In the genomic region with DNA sequence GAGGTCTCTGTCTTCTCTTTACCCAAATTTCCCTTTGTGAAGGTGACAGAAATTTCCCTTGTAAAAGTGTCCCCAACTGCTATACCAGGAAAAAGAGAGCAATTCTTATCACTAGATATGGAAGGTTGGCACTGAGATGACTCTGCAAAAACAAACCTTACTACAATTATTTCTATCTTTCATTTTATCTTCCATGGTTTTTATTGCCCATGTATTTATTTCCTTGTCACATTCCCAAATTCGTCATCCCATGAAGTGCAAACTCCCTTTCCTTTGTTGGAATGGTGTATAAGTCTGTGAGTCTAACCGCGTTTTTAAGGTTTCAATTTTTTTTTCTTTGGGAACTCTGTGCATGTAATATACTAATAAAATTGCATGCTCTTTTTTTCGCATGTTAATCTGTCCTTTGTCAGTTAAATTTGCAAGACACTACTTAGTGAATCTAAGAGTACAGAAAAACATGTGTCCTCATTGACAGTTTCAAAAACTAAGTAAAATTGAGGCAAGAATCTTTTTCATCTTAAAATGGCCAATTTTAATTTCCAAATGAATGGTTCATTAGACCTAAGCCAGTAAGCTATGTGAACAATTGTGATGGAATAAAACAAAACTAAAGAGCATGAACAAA, we compare ENCODE assay signal across 1 cellular context.
TF ChIP-seq lines count a peak whose summit lies in the region.

No MANE protein-coding gene starts in this region.

TF ChIP-seq in K562, 482 proteins besides CTCF, POLR2A, EP300 and RAD21 (continued from another document):
- TF ChIP-seq, protein P1, sequence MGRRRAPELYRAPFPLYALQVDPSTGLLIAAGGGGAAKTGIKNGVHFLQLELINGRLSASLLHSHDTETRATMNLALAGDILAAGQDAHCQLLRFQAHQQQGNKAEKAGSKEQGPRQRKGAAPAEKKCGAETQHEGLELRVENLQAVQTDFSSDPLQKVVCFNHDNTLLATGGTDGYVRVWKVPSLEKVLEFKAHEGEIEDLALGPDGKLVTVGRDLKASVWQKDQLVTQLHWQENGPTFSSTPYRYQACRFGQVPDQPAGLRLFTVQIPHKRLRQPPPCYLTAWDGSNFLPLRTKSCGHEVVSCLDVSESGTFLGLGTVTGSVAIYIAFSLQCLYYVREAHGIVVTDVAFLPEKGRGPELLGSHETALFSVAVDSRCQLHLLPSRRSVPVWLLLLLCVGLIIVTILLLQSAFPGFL (CRISPR knock-in tag; IDR thresholded peaks at IDR 0.05) = no peak
- TF ChIP-seq TEAD4 (IDR thresholded peaks at IDR 0.05; ENCODE audit: low read length) (peak; percentile 22; the same call in 1 of the 2 replicates), TEAD4 (CRISPR knock-in tag; IDR thresholded peaks at IDR 0.05; ENCODE audit: borderline replicate concordance) (no peak), ZNF316 (IDR thresholded peaks at IDR 0.05) (peak; percentile 82), NFIX (CRISPR knock-in tag; IDR thresholded peaks at IDR 0.05; ENCODE audit: low read depth) (0 out of 2 replicates have a peak, but pooled peaks have one; percentile 4), NFE2L1 (tag; IDR thresholded peaks at IDR 0.05; ENCODE audit: borderline replicate concordance, low read depth) (peak; percentile 37; the same call in 1 of the 2 replicates), POLR2G (IDR thresholded peaks at IDR 0.05; ENCODE audit: low read depth, low read length) (peak; percentile 7; the same call in 1 of the 2 replicates), MEIS2 (IDR thresholded peaks at IDR 0.05; ENCODE audit: partially characterized antibody) (no peak), SMAD1 (IDR thresholded peaks at IDR 0.05; ENCODE audit: low read depth, low read length, partially characterized antibody) (no peak), RBM15 (IDR thresholded peaks at IDR 0.05; ENCODE audit: insufficient read depth, low read length) (no peak), CHD4 (IDR thresholded peaks at IDR 0.05; ENCODE audit: insufficient read depth, insufficient replicate concordance, low read depth, low read length, poor library complexity, severe bottlenecking) (no peak), ZNF766 (CRISPR knock-in tag; conservative IDR thresholded peaks at IDR 0.05) (0 out of 2 replicates have a peak, but pooled peaks have one; percentile 11), ARID1B (IDR thresholded peaks at IDR 0.05) (peak; percentile 44), POLR2H (tag; IDR thresholded peaks at IDR 0.05; ENCODE audit: low read depth) (0 out of 2 replicates have a peak, but pooled peaks have one; percentile 29)
- TF ChIP-seq, protein P2, sequence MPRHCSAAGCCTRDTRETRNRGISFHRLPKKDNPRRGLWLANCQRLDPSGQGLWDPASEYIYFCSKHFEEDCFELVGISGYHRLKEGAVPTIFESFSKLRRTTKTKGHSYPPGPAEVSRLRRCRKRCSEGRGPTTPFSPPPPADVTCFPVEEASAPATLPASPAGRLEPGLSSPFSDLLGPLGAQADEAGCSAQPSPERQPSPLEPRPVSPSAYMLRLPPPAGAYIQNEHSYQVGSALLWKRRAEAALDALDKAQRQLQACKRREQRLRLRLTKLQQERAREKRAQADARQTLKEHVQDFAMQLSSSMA (CRISPR knock-in tag; IDR thresholded peaks at IDR 0.05) = 0 out of 2 replicates have a peak, but pooled peaks have one; percentile 44
- TF ChIP-seq, protein P3, sequence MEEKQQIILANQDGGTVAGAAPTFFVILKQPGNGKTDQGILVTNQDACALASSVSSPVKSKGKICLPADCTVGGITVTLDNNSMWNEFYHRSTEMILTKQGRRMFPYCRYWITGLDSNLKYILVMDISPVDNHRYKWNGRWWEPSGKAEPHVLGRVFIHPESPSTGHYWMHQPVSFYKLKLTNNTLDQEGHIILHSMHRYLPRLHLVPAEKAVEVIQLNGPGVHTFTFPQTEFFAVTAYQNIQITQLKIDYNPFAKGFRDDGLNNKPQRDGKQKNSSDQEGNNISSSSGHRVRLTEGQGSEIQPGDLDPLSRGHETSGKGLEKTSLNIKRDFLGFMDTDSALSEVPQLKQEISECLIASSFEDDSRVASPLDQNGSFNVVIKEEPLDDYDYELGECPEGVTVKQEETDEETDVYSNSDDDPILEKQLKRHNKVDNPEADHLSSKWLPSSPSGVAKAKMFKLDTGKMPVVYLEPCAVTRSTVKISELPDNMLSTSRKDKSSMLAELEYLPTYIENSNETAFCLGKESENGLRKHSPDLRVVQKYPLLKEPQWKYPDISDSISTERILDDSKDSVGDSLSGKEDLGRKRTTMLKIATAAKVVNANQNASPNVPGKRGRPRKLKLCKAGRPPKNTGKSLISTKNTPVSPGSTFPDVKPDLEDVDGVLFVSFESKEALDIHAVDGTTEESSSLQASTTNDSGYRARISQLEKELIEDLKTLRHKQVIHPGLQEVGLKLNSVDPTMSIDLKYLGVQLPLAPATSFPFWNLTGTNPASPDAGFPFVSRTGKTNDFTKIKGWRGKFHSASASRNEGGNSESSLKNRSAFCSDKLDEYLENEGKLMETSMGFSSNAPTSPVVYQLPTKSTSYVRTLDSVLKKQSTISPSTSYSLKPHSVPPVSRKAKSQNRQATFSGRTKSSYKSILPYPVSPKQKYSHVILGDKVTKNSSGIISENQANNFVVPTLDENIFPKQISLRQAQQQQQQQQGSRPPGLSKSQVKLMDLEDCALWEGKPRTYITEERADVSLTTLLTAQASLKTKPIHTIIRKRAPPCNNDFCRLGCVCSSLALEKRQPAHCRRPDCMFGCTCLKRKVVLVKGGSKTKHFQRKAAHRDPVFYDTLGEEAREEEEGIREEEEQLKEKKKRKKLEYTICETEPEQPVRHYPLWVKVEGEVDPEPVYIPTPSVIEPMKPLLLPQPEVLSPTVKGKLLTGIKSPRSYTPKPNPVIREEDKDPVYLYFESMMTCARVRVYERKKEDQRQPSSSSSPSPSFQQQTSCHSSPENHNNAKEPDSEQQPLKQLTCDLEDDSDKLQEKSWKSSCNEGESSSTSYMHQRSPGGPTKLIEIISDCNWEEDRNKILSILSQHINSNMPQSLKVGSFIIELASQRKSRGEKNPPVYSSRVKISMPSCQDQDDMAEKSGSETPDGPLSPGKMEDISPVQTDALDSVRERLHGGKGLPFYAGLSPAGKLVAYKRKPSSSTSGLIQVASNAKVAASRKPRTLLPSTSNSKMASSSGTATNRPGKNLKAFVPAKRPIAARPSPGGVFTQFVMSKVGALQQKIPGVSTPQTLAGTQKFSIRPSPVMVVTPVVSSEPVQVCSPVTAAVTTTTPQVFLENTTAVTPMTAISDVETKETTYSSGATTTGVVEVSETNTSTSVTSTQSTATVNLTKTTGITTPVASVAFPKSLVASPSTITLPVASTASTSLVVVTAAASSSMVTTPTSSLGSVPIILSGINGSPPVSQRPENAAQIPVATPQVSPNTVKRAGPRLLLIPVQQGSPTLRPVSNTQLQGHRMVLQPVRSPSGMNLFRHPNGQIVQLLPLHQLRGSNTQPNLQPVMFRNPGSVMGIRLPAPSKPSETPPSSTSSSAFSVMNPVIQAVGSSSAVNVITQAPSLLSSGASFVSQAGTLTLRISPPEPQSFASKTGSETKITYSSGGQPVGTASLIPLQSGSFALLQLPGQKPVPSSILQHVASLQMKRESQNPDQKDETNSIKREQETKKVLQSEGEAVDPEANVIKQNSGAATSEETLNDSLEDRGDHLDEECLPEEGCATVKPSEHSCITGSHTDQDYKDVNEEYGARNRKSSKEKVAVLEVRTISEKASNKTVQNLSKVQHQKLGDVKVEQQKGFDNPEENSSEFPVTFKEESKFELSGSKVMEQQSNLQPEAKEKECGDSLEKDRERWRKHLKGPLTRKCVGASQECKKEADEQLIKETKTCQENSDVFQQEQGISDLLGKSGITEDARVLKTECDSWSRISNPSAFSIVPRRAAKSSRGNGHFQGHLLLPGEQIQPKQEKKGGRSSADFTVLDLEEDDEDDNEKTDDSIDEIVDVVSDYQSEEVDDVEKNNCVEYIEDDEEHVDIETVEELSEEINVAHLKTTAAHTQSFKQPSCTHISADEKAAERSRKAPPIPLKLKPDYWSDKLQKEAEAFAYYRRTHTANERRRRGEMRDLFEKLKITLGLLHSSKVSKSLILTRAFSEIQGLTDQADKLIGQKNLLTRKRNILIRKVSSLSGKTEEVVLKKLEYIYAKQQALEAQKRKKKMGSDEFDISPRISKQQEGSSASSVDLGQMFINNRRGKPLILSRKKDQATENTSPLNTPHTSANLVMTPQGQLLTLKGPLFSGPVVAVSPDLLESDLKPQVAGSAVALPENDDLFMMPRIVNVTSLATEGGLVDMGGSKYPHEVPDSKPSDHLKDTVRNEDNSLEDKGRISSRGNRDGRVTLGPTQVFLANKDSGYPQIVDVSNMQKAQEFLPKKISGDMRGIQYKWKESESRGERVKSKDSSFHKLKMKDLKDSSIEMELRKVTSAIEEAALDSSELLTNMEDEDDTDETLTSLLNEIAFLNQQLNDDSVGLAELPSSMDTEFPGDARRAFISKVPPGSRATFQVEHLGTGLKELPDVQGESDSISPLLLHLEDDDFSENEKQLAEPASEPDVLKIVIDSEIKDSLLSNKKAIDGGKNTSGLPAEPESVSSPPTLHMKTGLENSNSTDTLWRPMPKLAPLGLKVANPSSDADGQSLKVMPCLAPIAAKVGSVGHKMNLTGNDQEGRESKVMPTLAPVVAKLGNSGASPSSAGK (IDR thresholded peaks at IDR 0.05) = 0 out of 2 replicates have a peak, but pooled peaks have one; percentile 17
- TF ChIP-seq, protein P4, sequence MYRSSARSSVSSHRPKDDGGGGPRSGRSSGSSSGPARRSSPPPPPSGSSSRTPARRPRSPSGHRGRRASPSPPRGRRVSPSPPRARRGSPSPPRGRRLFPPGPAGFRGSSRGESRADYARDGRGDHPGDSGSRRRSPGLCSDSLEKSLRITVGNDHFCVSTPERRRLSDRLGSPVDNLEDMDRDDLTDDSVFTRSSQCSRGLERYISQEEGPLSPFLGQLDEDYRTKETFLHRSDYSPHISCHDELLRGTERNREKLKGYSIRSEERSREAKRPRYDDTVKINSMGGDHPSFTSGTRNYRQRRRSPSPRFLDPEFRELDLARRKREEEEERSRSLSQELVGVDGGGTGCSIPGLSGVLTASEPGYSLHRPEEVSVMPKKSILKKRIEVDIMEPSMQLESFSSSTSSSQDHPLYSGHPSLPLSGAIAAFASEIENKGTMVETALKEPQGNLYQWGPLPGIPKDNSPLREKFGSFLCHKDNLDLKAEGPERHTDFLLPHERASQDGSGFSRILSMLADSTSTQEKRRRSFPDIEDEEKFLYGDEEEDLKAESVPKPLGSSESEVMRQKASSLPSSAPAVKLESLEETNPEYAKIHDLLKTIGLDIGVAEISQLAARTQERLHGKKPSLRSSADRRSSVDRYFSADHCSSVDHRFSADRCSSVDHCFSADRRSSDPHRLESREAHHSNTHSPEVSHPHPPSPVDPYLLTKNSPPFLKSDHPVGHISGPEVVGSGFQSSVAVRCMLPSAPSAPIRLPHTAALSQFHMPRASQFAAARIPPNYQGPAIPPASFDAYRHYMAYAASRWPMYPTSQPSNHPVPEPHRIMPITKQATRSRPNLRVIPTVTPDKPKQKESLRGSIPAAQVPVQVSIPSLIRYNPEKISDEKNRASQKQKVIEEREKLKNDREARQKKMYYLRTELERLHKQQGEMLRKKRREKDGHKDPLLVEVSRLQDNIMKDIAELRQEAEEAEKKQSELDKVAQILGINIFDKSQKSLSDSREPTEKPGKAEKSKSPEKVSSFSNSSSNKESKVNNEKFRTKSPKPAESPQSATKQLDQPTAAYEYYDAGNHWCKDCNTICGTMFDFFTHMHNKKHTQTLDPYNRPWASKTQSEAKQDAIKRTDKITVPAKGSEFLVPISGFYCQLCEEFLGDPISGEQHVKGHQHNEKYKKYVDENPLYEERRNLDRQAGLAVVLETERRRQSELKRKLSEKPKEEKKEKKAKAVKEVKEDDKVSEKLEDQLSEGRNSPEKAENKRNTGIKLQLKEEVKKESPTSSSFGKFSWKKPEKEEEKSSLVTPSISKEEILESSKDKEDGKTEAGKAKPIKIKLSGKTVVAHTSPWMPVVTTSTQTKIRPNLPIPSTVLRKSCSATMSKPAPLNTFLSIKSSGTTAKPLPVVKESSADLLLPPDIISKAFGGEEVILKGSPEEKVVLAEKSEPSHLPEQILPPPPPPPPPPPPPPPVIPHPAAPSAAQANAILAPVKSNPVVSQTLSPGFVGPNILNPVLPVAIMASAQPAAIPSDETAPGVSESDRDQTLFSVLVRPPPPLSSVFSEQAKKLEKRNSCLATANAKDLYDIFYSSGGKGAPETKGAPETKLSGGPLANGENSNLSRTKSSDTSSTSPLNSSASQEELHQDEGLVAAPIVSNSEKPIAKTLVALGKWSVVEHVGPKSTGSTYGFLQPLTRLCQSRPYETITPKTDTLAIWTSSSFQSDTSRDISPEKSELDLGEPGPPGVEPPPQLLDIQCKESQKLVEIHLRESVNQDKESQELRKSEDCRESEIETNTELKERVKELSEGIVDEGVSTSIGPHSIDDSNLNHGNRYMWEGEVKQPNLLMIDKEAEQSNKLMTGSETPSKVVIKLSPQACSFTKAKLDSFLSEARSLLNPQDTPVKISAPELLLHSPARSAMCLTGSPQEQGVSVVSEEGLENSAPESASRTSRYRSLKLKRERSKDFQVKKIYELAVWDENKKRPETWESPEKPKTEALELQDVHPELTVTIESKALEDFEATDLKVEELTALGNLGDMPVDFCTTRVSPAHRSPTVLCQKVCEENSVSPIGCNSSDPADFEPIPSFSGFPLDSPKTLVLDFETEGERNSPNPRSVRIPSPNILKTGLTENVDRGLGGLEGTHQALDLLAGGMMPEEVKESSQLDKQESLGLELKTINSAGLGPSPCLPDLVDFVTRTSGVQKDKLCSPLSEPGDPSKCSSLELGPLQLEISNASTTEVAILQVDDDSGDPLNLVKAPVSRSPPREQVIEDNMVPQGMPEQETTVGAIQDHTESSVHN (IDR thresholded peaks at IDR 0.05; ENCODE audit: borderline replicate concordance in 1 of 2, low read depth in 1 of 2) = 0 out of 4 replicates have a peak, but pooled peaks of 1 of the 2 experiments have one; percentile 60
